ENCODE assay signal across 22 cellular contexts in the genomic region with DNA sequence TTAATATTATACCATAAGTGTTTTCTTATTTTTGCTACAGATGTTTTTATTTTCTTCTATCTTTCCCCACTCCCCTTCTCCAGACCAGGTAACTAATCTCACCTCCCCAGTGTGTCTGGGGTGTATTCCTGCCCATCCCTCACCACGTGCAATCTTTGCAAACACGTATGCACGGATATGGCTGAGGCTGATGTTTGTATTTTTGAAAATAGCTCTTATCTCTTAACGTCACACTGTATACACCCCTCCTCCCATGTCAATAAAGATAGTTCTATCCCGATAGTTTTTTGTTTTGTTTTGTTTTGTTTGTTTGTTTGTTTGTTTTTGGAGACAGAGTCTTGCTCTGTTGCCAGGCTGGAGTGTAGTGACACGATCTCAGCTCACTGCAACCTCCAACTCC.
DNase-seq lines count a peak whose midpoint lies in the region; ATAC-seq, FAIRE-seq and TF ChIP-seq lines count a peak whose summit lies in the region.
"Had no signal": no experiment of that assay in that cellular context is flagged by ENCODE, and none has a peak within 500 bp of the region (broad histone marks: within the 10 kb centered on the region; RNA-seq: fewer than 3 reads in every experiment).

No MANE protein-coding gene starts in this region.

- DNase-seq in cardiac septum (ENCODE audit: low spot score) (peak; percentile 1), heart right ventricle (no peak), HFFc6 (no peak), K562 (ENCODE audit: extremely low read depth in 1 of 4, low spot score in 3 of 4) (no peak), smooth muscle cell (lab: John Stamatoyannopoulos, UW; ENCODE audit: unreplicated experiment) (no peak), NOMO-1 treated with DMSO at 0.1 percent for 48 hours (lab: John Stamatoyannopoulos, UW; ENCODE audit: unreplicated experiment) (no peak), vagina (ENCODE audit: extremely low spot score in 2 of 2) (no peak), GM13977 (ENCODE audit: low spot score) (no peak)
- DNase-seq: C1 segment of cervical spinal cord; Calu3; CD4-positive, alpha-beta memory T cell; COR-L47; DMS53; DMS79 treated with DMSO at 0.1 percent for 48 hours; GF-D8; GOT3; H7; HCEC 1CT had no signal

- H2AFZ ChIP-seq in K562 (ENCODE audit: low read depth, low read length) (no peak overlapping the region), smooth muscle cell (ENCODE audit: low read depth) (no peak overlapping the region)

- H3K36me3 ChIP-seq in heart right ventricle (no peaks in the 10 kb centered on the region), K562 (ENCODE audit: control insufficient read depth, insufficient read depth, low read length) (no peaks in the 10 kb centered on the region), smooth muscle cell (ENCODE audit: low read depth) (no peaks in the 10 kb centered on the region), vagina (no peaks in the 10 kb centered on the region)

- WGBS in heart right ventricle, 2 donors, result 84 to 90% methylated on average over 6 of the region's 6 CpGs
- WGBS in K562 (ENCODE audit: insufficient coverage, low coverage, missing lambda C conversion rate), result 0% methylated on average over 6 of the region's 6 CpGs
- 84% methylated on average over 6 of the region's 6 CpGs for WGBS in smooth muscle cell (ENCODE audit: low lambda C conversion rate)

- H3K9me1 ChIP-seq in K562 (ENCODE audit: control insufficient read depth, insufficient read depth, low read length), result peaks cover 3% of the 10 kb centered on the region

- no peaks in the 10 kb centered on the region for H3K27me3 ChIP-seq in heart right ventricle
- H3K27me3 ChIP-seq in K562 (ENCODE audit: control insufficient read depth in 2 of 2, insufficient read depth in 2 of 2, low read length in 2 of 2), result no peaks in the 10 kb centered on the region
- H3K27me3 ChIP-seq in smooth muscle cell (ENCODE audit: low read depth), result no peaks in the 10 kb centered on the region
- H3K27me3 ChIP-seq in vagina, result no peaks in the 10 kb centered on the region

- intact Hi-C loops in cardiac septum (cut with DNase I) (no loop called here), heart right ventricle (cut with DNase I) (no loop called here), K562 (cut with micrococcal nuclease) (no loop called here), vagina (cut with DNase I) (no loop called here)

- TF ChIP-seq POLR2A in K562 (conservative IDR thresholded peaks at IDR 0.05) (no peak), vagina (IDR thresholded peaks at IDR 0.05) (no peak)

- H3K27ac ChIP-seq in heart right ventricle, result no peak overlapping the region
- H3K27ac ChIP-seq in K562 (ENCODE audit: extremely low read depth, low read depth, low read length), result no peak overlapping the region
- H3K27ac ChIP-seq in smooth muscle cell (ENCODE audit: low read depth), result peak overlapping the region; percentile 82
- H3K27ac ChIP-seq in vagina, result no peak overlapping the region
- H3K27ac ChIP-seq: 22Rv1 had no signal

- no peak for TF ChIP-seq EP300 in K562 (IDR thresholded peaks at IDR 0.05; ENCODE audit: low read length)

- H3K4me3 Mint-ChIP-seq in HFFc6, result peak overlapping the region; percentile 76; the same call in 1 of the 2 replicates
- H3K4me3 Mint-ChIP-seq: B cell; CD4-positive, alpha-beta memory T cell had no signal

- TF ChIP-seq RAD21 in K562 (CRISPR knock-in tag; conservative IDR thresholded peaks at IDR 0.05 in 1 of 2, IDR thresholded peaks at IDR 0.05 in 1 of 2), result no peak

- no peaks in the 10 kb centered on the region for H3K79me2 ChIP-seq in K562 (ENCODE audit: control insufficient read depth, insufficient read depth, low read length)
- no peaks in the 10 kb centered on the region for H3K79me2 ChIP-seq in smooth muscle cell (ENCODE audit: low read depth)

- TF ChIP-seq CTCF in heart right ventricle (IDR thresholded peaks at IDR 0.05), result no peak
- TF ChIP-seq CTCF in HFFc6 (IDR thresholded peaks at IDR 0.05), result no peak
- no peak for TF ChIP-seq CTCF in K562 (IDR thresholded peaks at IDR 0.05 in 2 of 3, conservative IDR thresholded peaks at IDR 0.05 in 1 of 3; ENCODE audit: insufficient read depth in 2 of 3, low read depth in 1 of 3, low read length in 3 of 3)
- no peak for TF ChIP-seq CTCF in smooth muscle cell (IDR thresholded peaks at IDR 0.05; ENCODE audit: borderline replicate concordance, insufficient read depth, poor library complexity, severe bottlenecking)
- no peak for TF ChIP-seq CTCF in vagina (IDR thresholded peaks at IDR 0.05)
- no peak for TF ChIP-seq CTCF in GM13977 (IDR thresholded peaks at IDR 0.05; ENCODE audit: extremely low read depth, insufficient read depth, missing control alignments)

- H4K20me1 ChIP-seq in K562 (replicated peaks; ENCODE audit: control insufficient read depth, insufficient read depth, low read length) (no peaks in the 10 kb centered on the region), smooth muscle cell (ENCODE audit: low read depth) (no peaks in the 10 kb centered on the region)

- peak overlapping the region; percentile 96 for H3K27ac Mint-ChIP-seq in HFFc6
- H3K27ac Mint-ChIP-seq: B cell; CD4-positive, alpha-beta memory T cell had no signal

- no peaks in the 10 kb centered on the region for H3K36me3 Mint-ChIP-seq in HFFc6 (ENCODE audit: low read depth)
- H3K36me3 Mint-ChIP-seq: CD4-positive, alpha-beta memory T cell had no signal

- H3K4me2 ChIP-seq in K562 (ENCODE audit: insufficient read depth, low read length) (no peak overlapping the region), smooth muscle cell (no peak overlapping the region)

- ATAC-seq in heart right ventricle (no peak), K562 (no peak)

- H3K4me1 ChIP-seq in heart right ventricle (peaks cover 0 to 25% (median 11%) of the 10 kb centered on the region in 9 donors), K562 (replicated peaks in 1 of 2; ENCODE audit: control insufficient read depth in 2 of 2, insufficient read depth in 2 of 2, low read length in 2 of 2) (peaks cover 0 to 3% of the 10 kb centered on the region in 2 experiments; a peak in 1 of 5 replicates), smooth muscle cell (ENCODE audit: low read depth) (peaks cover 3% of the 10 kb centered on the region), vagina (peaks cover 7% of the 10 kb centered on the region)

- no peaks in the 10 kb centered on the region for H3K9me3 Mint-ChIP-seq in HFFc6
- H3K9me3 Mint-ChIP-seq: CD4-positive, alpha-beta memory T cell had no signal

- peaks cover 3% of the 10 kb centered on the region for H3K27me3 Mint-ChIP-seq in HFFc6 (ENCODE audit: insufficient read depth)

- no peak overlapping the region for H3K9ac ChIP-seq in K562 (ENCODE audit: insufficient read depth in 1 of 2, low read depth in 2 of 2, low read length in 2 of 2)
- H3K9ac ChIP-seq in smooth muscle cell (ENCODE audit: low read depth), result no peak overlapping the region

- H3K4me3 ChIP-seq in heart right ventricle (no peak overlapping the region), K562 (no peak overlapping the region), smooth muscle cell (no peak overlapping the region), vagina (no peak overlapping the region)

- BruUV-seq in K562 (replicated peaks; lab: Mats Ljungman, UMichigan), result no TSS peak

- H3K9me3 ChIP-seq in heart right ventricle, result no peaks in the 10 kb centered on the region
- no peaks in the 10 kb centered on the region for H3K9me3 ChIP-seq in K562 (replicated peaks; ENCODE audit: control insufficient read depth, insufficient read depth, low read depth, low read length)
- no peaks in the 10 kb centered on the region for H3K9me3 ChIP-seq in smooth muscle cell (replicated peaks; ENCODE audit: low read depth)
- no peaks in the 10 kb centered on the region for H3K9me3 ChIP-seq in vagina

- in situ Hi-C loops in K562 (cut with MboI), result no loop called here
- in situ Hi-C loops in GM13977 (cut with MboI; ENCODE audit: low pct_unique_long_range_greater_than_20kb, low sequenced_read_pairs, unreplicated experiment), result no loop called here

- no peaks in the 10 kb centered on the region for H3F3A ChIP-seq in smooth muscle cell (ENCODE audit: low read depth)

- CTCF ChIA-PET in K562 (lab: Yijun Ruan, JAX; ENCODE audit: low intra/inter-chr PET ratio), result no interaction called here

- peaks cover 49% of the 10 kb centered on the region for H3K4me1 Mint-ChIP-seq in HFFc6 (ENCODE audit: low read depth)
- H3K4me1 Mint-ChIP-seq: B cell had no signal

- no peak for FAIRE-seq in K562 (lab: Jason Lieb, UNC)
- FAIRE-seq: A204.1, GM12891 had no signal

- POLR2A ChIA-PET in K562 (lab: Yijun Ruan, JAX), result interaction anchor here (0.7 to 1.4 kb wide), 4 partner anchors 9 to 70 kb away, joined by 3 read pairs; no protein-coding TSS in a partner anchor

TF ChIP-seq in K562, 482 proteins besides CTCF, POLR2A, EP300 and RAD21 (continues in another document):
- TF ChIP-seq STAT5A (IDR thresholded peaks at IDR 0.05; ENCODE audit: borderline replicate concordance, low read length), result no peak
- 0 out of 2 replicates have a peak, but pooled peaks have one; percentile 19 for TF ChIP-seq DPF2 (IDR thresholded peaks at IDR 0.05)
- peak; percentile 31; the same call in 1 of the 2 replicates for TF ChIP-seq NCOR1 (IDR thresholded peaks at IDR 0.05)
- TF ChIP-seq TRIM24 (IDR thresholded peaks at IDR 0.05), result peak in 1 of 2 experiments; percentile 14; a peak in 1 of 4 replicates
